21 cellular contexts compared by ENCODE assay signal in the genomic region with DNA sequence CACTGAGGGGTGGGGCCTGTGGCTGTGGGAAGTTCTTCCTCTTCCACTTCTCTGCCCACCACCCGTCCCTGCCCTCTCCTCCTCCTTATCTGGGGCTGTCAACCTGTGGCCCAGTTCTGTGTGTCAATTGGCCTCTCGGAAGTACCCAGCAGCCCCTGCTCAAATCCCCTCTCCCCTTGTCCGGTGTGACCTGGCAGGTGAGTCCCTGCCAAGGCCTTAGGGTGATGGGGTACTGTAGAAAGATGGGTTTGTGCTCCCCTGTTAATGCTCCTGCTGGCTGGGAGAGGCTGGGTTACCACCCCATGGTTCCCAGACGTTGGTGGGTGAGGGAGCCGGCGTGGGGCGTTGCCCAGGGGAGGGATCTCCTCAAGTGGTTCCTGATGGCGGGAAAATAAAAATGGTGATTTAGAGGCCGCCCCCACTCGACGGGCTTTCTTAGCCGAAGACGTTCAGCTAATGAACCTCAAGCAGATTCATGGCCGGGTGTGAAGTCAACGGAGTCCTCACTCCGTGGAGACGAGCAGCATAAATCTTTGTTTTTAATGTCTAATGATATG.
A peak's percentile ranks its signal among the peaks of the same experiment; 100 is the strongest.
DNase-seq lines count a peak whose midpoint lies in the region; ATAC-seq and TF ChIP-seq lines count a peak whose summit lies in the region.
"Had no signal": no experiment of that assay in that cellular context is flagged by ENCODE, and none has a peak within 500 bp of the region (broad histone marks: within the 10 kb centered on the region; RNA-seq: fewer than 3 reads in every experiment).

No MANE protein-coding gene starts in this region.

- DNase-seq in HEK293T (ENCODE audit: extremely low spot score) (no peak), neuronal stem cell (ENCODE audit: low spot score) (no peak), upper lobe of right lung (peak; percentile 32), foreskin fibroblast (no peak), esophagus muscularis mucosa (ENCODE audit: extremely low spot score) (no peak)
- DNase-seq: C1 segment of cervical spinal cord; Caco-2; CD8-positive, alpha-beta T cell; Karpas-422; NCI-H1092 treated with DMSO at 0.1 percent for 48 hours; NCI-H1436; NCI-H187; NCI-H2081 treated with DMSO at 0.1 percent for 48 hours; NCI-H2171; NCI-H226; NCI-H510A; NCI-H69 had no signal

- H3K14ac ChIP-seq in neuronal stem cell (ENCODE audit: low read length) = no peak overlapping the region

- peak overlapping the region; percentile 7 for H2BK15ac ChIP-seq in neuronal stem cell (ENCODE audit: low read length)

- TF ChIP-seq CTCF in VCaP (conservative IDR thresholded peaks at IDR 0.05) (no peak), upper lobe of right lung (IDR thresholded peaks at IDR 0.05) (no peak), foreskin fibroblast (IDR thresholded peaks at IDR 0.05; ENCODE audit: low read depth, low read length) (no peak), esophagus muscularis mucosa (IDR thresholded peaks at IDR 0.05) (no peak)

- H3K4me3 ChIP-seq in neuronal stem cell (ENCODE audit: low read length in 2 of 2) (no peak overlapping the region), upper lobe of right lung (no peak overlapping the region), foreskin fibroblast (ENCODE audit: low read depth in 1 of 2, low read length in 2 of 2) (no peak overlapping the region), esophagus muscularis mucosa (no peak overlapping the region)

- H4K91ac ChIP-seq in neuronal stem cell (ENCODE audit: low read depth, low read length, poor library complexity) = no peak overlapping the region

- POLR2A ChIA-PET in HEK293T (lab: Yijun Ruan, JAX) = no interaction called here

- peaks cover 0 to 6% (median 0%) of the 10 kb centered on the region in 3 experiments for H3K27me3 ChIP-seq in neuronal stem cell (ENCODE audit: control insufficient read depth in 3 of 3, insufficient read depth in 3 of 3, low read depth in 1 of 3, low read length in 3 of 3)
- H3K27me3 ChIP-seq in upper lobe of right lung = peaks cover 5% of the 10 kb centered on the region
- peaks cover 0 to 23% (median 0%) of the 10 kb centered on the region in 4 donors for H3K27me3 ChIP-seq in esophagus muscularis mucosa

- no peak overlapping the region for H2BK120ac ChIP-seq in neuronal stem cell (ENCODE audit: low read depth, low read length)

- H3K4ac ChIP-seq in neuronal stem cell (ENCODE audit: low read length) = no peak overlapping the region

- no peak for TF ChIP-seq POLR2A in esophagus muscularis mucosa (IDR thresholded peaks at IDR 0.05; ENCODE audit: low read depth)

- peak overlapping the region; percentile 62 for H3K18ac ChIP-seq in neuronal stem cell (ENCODE audit: low read length)

- WGBS in neuronal stem cell (ENCODE audit: extremely low coverage in 2 of 2, insufficient read length in 2 of 2, insufficient replicate concordance in 1 of 2), 2 donors = no CpG with 5 or more reads among the region's 17 CpGs
- 90% methylated on average over 17 of the region's 17 CpGs for WGBS in esophagus muscularis mucosa

- H3K9ac ChIP-seq in neuronal stem cell (ENCODE audit: low read depth, low read length, poor library complexity) = no peak overlapping the region

- no peak overlapping the region for H2BK5ac ChIP-seq in neuronal stem cell (ENCODE audit: low read length)

- intact Hi-C loops in upper lobe of right lung (cut with DNase I) = no loop called here
- intact Hi-C loops in esophagus muscularis mucosa (cut with DNase I) = no loop called here

- H3K36me3 ChIP-seq in neuronal stem cell (replicated peaks in 1 of 2; ENCODE audit: control insufficient read depth in 2 of 2, insufficient read depth in 2 of 2, low read length in 2 of 2) = no peaks in the 10 kb centered on the region
- H3K36me3 ChIP-seq in upper lobe of right lung = no peaks in the 10 kb centered on the region
- no peaks in the 10 kb centered on the region for H3K36me3 ChIP-seq in esophagus muscularis mucosa

- H4K8ac ChIP-seq in neuronal stem cell (ENCODE audit: low read depth, low read length) = no peak overlapping the region

- H3K4me2 ChIP-seq in neuronal stem cell (ENCODE audit: insufficient read depth, low read length, poor library complexity, severe bottlenecking) = no peak overlapping the region

- H2AFZ ChIP-seq in neuronal stem cell (ENCODE audit: low read length) = no peak overlapping the region

- ATAC-seq in upper lobe of right lung = no peak
- no peak for ATAC-seq in HG02852 (IDR thresholded peaks at IDR 0.05; ENCODE audit: unreplicated experiment)
- ATAC-seq: CD8-positive, alpha-beta T cell; SK-N-SH treated with all-trans-retinoic acid at 6 μM for 48 hours had no signal

- TF ChIP-seq EP300 in esophagus muscularis mucosa (IDR thresholded peaks at IDR 0.05) = no peak

- H3K4me1 ChIP-seq in neuronal stem cell (ENCODE audit: control insufficient read depth in 2 of 2, insufficient read depth in 1 of 2, low read depth in 1 of 2, low read length in 2 of 2) = no peaks in the 10 kb centered on the region
- H3K4me1 ChIP-seq in upper lobe of right lung = no peaks in the 10 kb centered on the region
- H3K4me1 ChIP-seq in esophagus muscularis mucosa = no peaks in the 10 kb centered on the region
- H3K4me1 ChIP-seq: Caco-2 had no signal

- H2BK12ac ChIP-seq in neuronal stem cell (ENCODE audit: low read length) = no peak overlapping the region

- CTCF ChIA-PET in HEK293T (lab: Yijun Ruan, JAX) = no interaction called here

- H3K79me1 ChIP-seq in neuronal stem cell (ENCODE audit: low read depth, low read length) = no peaks in the 10 kb centered on the region

- H3K9me3 ChIP-seq in neuronal stem cell (replicated peaks in 1 of 2; ENCODE audit: control insufficient read depth in 2 of 2, insufficient read depth in 1 of 2, low read depth in 1 of 2, low read length in 2 of 2) (peaks cover 0 to 4% of the 10 kb centered on the region in 2 donors), upper lobe of right lung (no peaks in the 10 kb centered on the region), esophagus muscularis mucosa (no peaks in the 10 kb centered on the region)
- H3K9me3 ChIP-seq: Caco-2 had no signal

- H3K27ac ChIP-seq in VCaP (peak overlapping the region; percentile 84), neuronal stem cell (replicated peaks; ENCODE audit: low read length) (no peak overlapping the region), upper lobe of right lung (no peak overlapping the region), esophagus muscularis mucosa (replicated peaks in 1 of 4) (no peak overlapping the region)
- H3K27ac ChIP-seq: RWPE1 had no signal

- peak overlapping the region; percentile 32 for H2AK5ac ChIP-seq in neuronal stem cell (ENCODE audit: low read depth, low read length)

- H3K23ac ChIP-seq in neuronal stem cell (ENCODE audit: low read depth, low read length, poor library complexity) = peak overlapping the region; percentile 31

TF ChIP-seq in HEK293T, 16 proteins besides CTCF, POLR2A, EP300 and RAD21:
- peak; percentile 58 for TF ChIP-seq L3MBTL2 (conservative IDR thresholded peaks at IDR 0.05)
- no peak for TF ChIP-seq FOXK2 (IDR thresholded peaks at IDR 0.05)
